Comparison of ENCODE assay signal across 20 cellular contexts in genomic region chr1:20271498-20272400, GRCh38. TPM values are rescaled to one million over a fixed set of nuclear protein-coding genes. Genes with fewer than 3 reads are reported as not detected.
A peak's percentile ranks its signal among the peaks of the same experiment; 100 is the strongest.
DNase-seq lines count a peak whose midpoint lies in the region; ATAC-seq, FAIRE-seq and TF ChIP-seq lines count a peak whose summit lies in the region.
"Had no signal": no experiment of that assay in that cellular context is flagged by ENCODE, and none has a peak within 500 bp of the region (broad histone marks: within the 10 kb centered on the region; RNA-seq: fewer than 3 reads in every experiment).

No MANE protein-coding gene starts in this region.

- H3K9me3 ChIP-seq in GM12878 (replicated peaks; ENCODE audit: control insufficient read depth, insufficient read depth, low read length): no peaks in the 10 kb centered on the region
- H3K9me3 ChIP-seq in naive thymus-derived CD4-positive, alpha-beta T cell (ENCODE audit: control insufficient read depth in 2 of 3, low read length in 3 of 3): no peaks in the 10 kb centered on the region
- H3K9me3 ChIP-seq: left lung had no signal

- no peak overlapping the region for H3K4me3 Mint-ChIP-seq in naive thymus-derived CD4-positive, alpha-beta T cell
- no peak overlapping the region for H3K4me3 Mint-ChIP-seq in mesothelial cell of epicardium
- H3K4me3 Mint-ChIP-seq: activated naive CD4-positive, alpha-beta T cell treated with anti-CD3 and anti-CD28 coated beads, Interleukin-2, amount 10 ng/mL, durations not matched to agents 7 days and 5 days; CD4-positive, CD25-positive, alpha-beta regulatory T cell; nephron progenitor cell; T-cell had no signal

- peaks cover 0 to 12% (median 6%) of the 10 kb centered on the region in 11 donors for H3K9me3 Mint-ChIP-seq in naive thymus-derived CD4-positive, alpha-beta T cell
- H3K9me3 Mint-ChIP-seq in mesothelial cell of epicardium: peaks cover 14% of the 10 kb centered on the region

- H3K36me3 Mint-ChIP-seq in naive thymus-derived CD4-positive, alpha-beta T cell: peaks cover 0 to 6% (median 3%) of the 10 kb centered on the region in 5 donors
- H3K36me3 Mint-ChIP-seq in mesothelial cell of epicardium: peaks cover 2% of the 10 kb centered on the region
- H3K36me3 Mint-ChIP-seq: activated naive CD4-positive, alpha-beta T cell treated with anti-CD3 and anti-CD28 coated beads, Interleukin-2, amount 10 ng/mL, durations not matched to agents 7 days and 5 days; CD4-positive, CD25-positive, alpha-beta regulatory T cell; T-cell had no signal

- TF ChIP-seq RAD21 in GM12878 (IDR thresholded peaks at IDR 0.05; ENCODE audit: insufficient read depth, low read depth, low read length): peak; percentile 15; the same call in 1 of the 2 replicates

- FAIRE-seq in GM12878 (lab: Jason Lieb, UNC): no peak

- no peaks in the 10 kb centered on the region for H3K4me1 ChIP-seq in GM12878 (ENCODE audit: control insufficient read depth, insufficient read depth, low read length)
- no peaks in the 10 kb centered on the region for H3K4me1 ChIP-seq in naive thymus-derived CD4-positive, alpha-beta T cell (ENCODE audit: control insufficient read depth in 2 of 2, insufficient read depth in 2 of 2, low read length in 2 of 2)
- H3K4me1 ChIP-seq: left lung had no signal

- H3K9ac ChIP-seq in GM12878 (ENCODE audit: control insufficient read depth, insufficient read depth, low read length): no peak overlapping the region

- H4K20me1 ChIP-seq in GM12878 (ENCODE audit: control insufficient read depth, insufficient read depth): no peaks in the 10 kb centered on the region

- intact Hi-C loops in GM12878 (cut with micrococcal nuclease; ENCODE audit: unreplicated experiment): no loop called here
- intact Hi-C loops in naive thymus-derived CD4-positive, alpha-beta T cell (cut with micrococcal nuclease): no loop called here

- H3K4me3 ChIP-seq in GM12878: no peak overlapping the region
- H3K4me3 ChIP-seq in kidney epithelial cell (ENCODE audit: low read depth, low read length): no peak overlapping the region
- H3K4me3 ChIP-seq in naive thymus-derived CD4-positive, alpha-beta T cell (ENCODE audit: low read length): no peak overlapping the region
- H3K4me3 ChIP-seq: left lung, skin epidermis had no signal

- no peak overlapping the region for H3K4me2 ChIP-seq in GM12878 (ENCODE audit: control insufficient read depth, insufficient read depth)

- RAD21 ChIA-PET in GM12878 (lab: Charles Lee; ENCODE audit: unreplicated experiment): no interaction called here

- H3K27me3 Mint-ChIP-seq in naive thymus-derived CD4-positive, alpha-beta T cell: peaks cover 10 to 43% (median 27%) of the 10 kb centered on the region in 5 donors
- H3K27me3 Mint-ChIP-seq in mesothelial cell of epicardium (ENCODE audit: low read depth): peaks cover 55% of the 10 kb centered on the region

- TF ChIP-seq POLR2A in GM12878 (IDR thresholded peaks at IDR 0.05; ENCODE audit: low read depth, low read length): no peak

- no peaks in the 10 kb centered on the region for H3K4me1 Mint-ChIP-seq in naive thymus-derived CD4-positive, alpha-beta T cell
- H3K4me1 Mint-ChIP-seq in mesothelial cell of epicardium: peaks cover 2% of the 10 kb centered on the region
- H3K4me1 Mint-ChIP-seq: activated naive CD4-positive, alpha-beta T cell treated with anti-CD3 and anti-CD28 coated beads, Interleukin-2, amount 10 ng/mL, durations not matched to agents 7 days and 5 days; CD4-positive, CD25-positive, alpha-beta regulatory T cell; T-cell had no signal

- SMC1A ChIA-PET in GM12878 (lab: Charles Lee; ENCODE audit: uncharacterized antibody, unreplicated experiment): no interaction called here

- ATAC-seq in GM12878: no peak
- no peak for ATAC-seq in naive thymus-derived CD4-positive, alpha-beta T cell
- no peak for ATAC-seq in HG02798 (IDR thresholded peaks at IDR 0.05; ENCODE audit: poor library complexity, unreplicated experiment)
- ATAC-seq in GM18907 (IDR thresholded peaks at IDR 0.05; ENCODE audit: unreplicated experiment): no peak
- ATAC-seq: left lung; stimulated activated naive CD8-positive, alpha-beta T cell treated with anti-CD3 and anti-CD28 coated beads, Interleukin-15, Interleukin-2, amounts not matched to agents 100 U/mL and 50 U/mL, for 24 hours; T-cell had no signal

- H3K27ac ChIP-seq in C4-2B (no peak overlapping the region), GM12878 (ENCODE audit: control insufficient read depth, insufficient read depth) (no peak overlapping the region)
- no peak overlapping the region for H3K27ac ChIP-seq in naive thymus-derived CD4-positive, alpha-beta T cell (ENCODE audit: low read depth, low read length)
- H3K27ac ChIP-seq: left lung, skin epidermis had no signal

- no peaks in the 10 kb centered on the region for H3K79me2 ChIP-seq in GM12878 (ENCODE audit: control insufficient read depth, insufficient read depth, low read length)

- TF ChIP-seq EP300 in GM12878 (IDR thresholded peaks at IDR 0.05; ENCODE audit: borderline replicate concordance in 1 of 2, control insufficient read depth in 1 of 2, low read depth in 2 of 2, low read length in 2 of 2): no peak

- H3K27me3 ChIP-seq in GM12878 (replicated peaks in 1 of 2; ENCODE audit: control insufficient read depth in 2 of 2, insufficient read depth in 2 of 2, low read length in 1 of 2) (peaks cover 0 to 2% of the 10 kb centered on the region in 2 experiments; a peak in 2 of 4 replicates), kidney epithelial cell (ENCODE audit: control insufficient read depth, insufficient read depth, low read length) (no peaks in the 10 kb centered on the region)
- H3K27me3 ChIP-seq in naive thymus-derived CD4-positive, alpha-beta T cell (ENCODE audit: control insufficient read depth in 2 of 2, insufficient read depth in 2 of 2, low read length in 2 of 2): no peaks in the 10 kb centered on the region

- TF ChIP-seq CTCF in C4-2B (conservative IDR thresholded peaks at IDR 0.05) (peak; percentile 14; the same call in 1 of the 2 replicates), GM10248 (IDR thresholded peaks at IDR 0.05; ENCODE audit: control extremely low read depth, extremely low read depth, low read depth, missing control alignments) (peak; percentile 21), GM12878 (IDR thresholded peaks at IDR 0.05 in 2 of 3, conservative IDR thresholded peaks at IDR 0.05 in 1 of 3; ENCODE audit: control insufficient read depth in 2 of 3, extremely low read depth in 1 of 3, insufficient read depth in 1 of 3, low read depth in 3 of 3, low read length in 3 of 3) (peak in 2 of 3 experiments; percentile 8 to 13; a peak in 1 of 6 replicates), kidney epithelial cell (IDR thresholded peaks at IDR 0.05; ENCODE audit: insufficient read depth, low read length, poor library complexity, severe bottlenecking) (peak; percentile 8), mesothelial cell of epicardium (IDR thresholded peaks at IDR 0.05; ENCODE audit: unreplicated experiment) (no peak)

- POLR2A ChIA-PET in GM10248 (lab: Yijun Ruan, JAX): no interaction called here
- POLR2A ChIA-PET in GM12878 (lab: Charles Lee): no interaction called here
- POLR2A ChIA-PET in naive thymus-derived CD4-positive, alpha-beta T cell (lab: Charles Lee): no interaction called here

- CTCF ChIA-PET in GM10248 (lab: Yijun Ruan, JAX) (no interaction called here), GM12878 (lab: Yijun Ruan, JAX) (interaction anchor here (0.7 kb wide), 1 partner anchor 488 kb away, joined by 3 read pairs; no protein-coding TSS in a partner anchor)
- CTCF ChIA-PET in naive thymus-derived CD4-positive, alpha-beta T cell (lab: Charles Lee): no interaction called here

- 12% methylated on average over 11 of the region's 11 CpGs for WGBS in GM12878 (ENCODE audit: insufficient coverage, insufficient replicate concordance, low lambda C conversion rate, missing lambda C conversion rate)

- DNase-seq in GM10248 (ENCODE audit: extremely low spot score) (no peak), GM12878 (ENCODE audit: low read depth, low spot score) (no peak), kidney epithelial cell (ENCODE audit: low read depth) (no peak), mesothelial cell of epicardium (ENCODE audit: low spot score in 2 of 2, unreplicated experiment in 2 of 2) (no peak)
- no peak for DNase-seq in naive thymus-derived CD4-positive, alpha-beta T cell
- DNase-seq: activated CD4-positive, CD25-positive, alpha-beta regulatory T cell treated with anti-CD3 and anti-CD28 coated beads, Interleukin-2, amount 50 U/mL, for 72 hours; activated CD8-positive, alpha-beta memory T cell treated with anti-CD3 and anti-CD28 coated beads, Interleukin-2, amount 50 U/mL, for 4 hours; activated naive CD4-positive, alpha-beta T cell treated with anti-CD3 and anti-CD28 coated beads, Interleukin-2, amount 10 ng/mL, durations not matched to agents 7 days and 5 days; CD4-positive, CD25-positive, alpha-beta regulatory T cell; central memory CD4-positive, alpha-beta T cell; left lung; NCI-H510A treated with DMSO at 0.1 percent for 48 hours; nephron progenitor cell; stimulated activated naive CD8-positive, alpha-beta T cell treated with anti-CD3 and anti-CD28 coated beads, Interleukin-15, Interleukin-2, amounts not matched to agents 100 U/mL and 50 U/mL, for 24 hours; T-cell had no signal

- H3K36me3 ChIP-seq in GM12878 (ENCODE audit: control insufficient read depth in 2 of 2, insufficient read depth in 2 of 2, low read length in 1 of 2): no peaks in the 10 kb centered on the region
- no peaks in the 10 kb centered on the region for H3K36me3 ChIP-seq in kidney epithelial cell (ENCODE audit: control insufficient read depth, insufficient read depth, low read length)
- H3K36me3 ChIP-seq in naive thymus-derived CD4-positive, alpha-beta T cell (ENCODE audit: control insufficient read depth in 2 of 3, insufficient read depth in 3 of 3, low read length in 3 of 3): no peaks in the 10 kb centered on the region
- H3K36me3 ChIP-seq: left lung had no signal

- BruUV-seq in GM12878 (replicated peaks; lab: Mats Ljungman, UMichigan): no TSS peak

- in situ Hi-C loops in GM12878 (cut with MboI): no loop called here

- H3K27ac Mint-ChIP-seq in naive thymus-derived CD4-positive, alpha-beta T cell: no peak overlapping the region
- H3K27ac Mint-ChIP-seq in mesothelial cell of epicardium: no peak overlapping the region
- H3K27ac Mint-ChIP-seq: activated naive CD4-positive, alpha-beta T cell treated with anti-CD3 and anti-CD28 coated beads, Interleukin-2, amount 10 ng/mL, durations not matched to agents 7 days and 5 days; nephron progenitor cell; T-cell had no signal

- no peak overlapping the region for H2AFZ ChIP-seq in GM12878 (ENCODE audit: control insufficient read depth, low read depth, low read length)

RNA-seq across cellular contexts. Expression of gene VWA5B1, which starts 18.9 kb away (rescaled TPM):
- 0.76 and 1.1 TPM in 2 replicates for total RNA-seq in GM12878 (2013; cell fraction: nucleolus; rRNA removed)
- total RNA-seq in GM12878 (2014; rRNA removed) (under 0.01 TPM in 1 of 2 replicates, not detected in the other), GM12878 (2014; rRNA removed; fragmentation: Illumina TruSeq; extraction: Trizol) (not detected in 2 replicates), GM12878 (2021) (not detected in 2 replicates), kidney epithelial cell (0.14 TPM in 1 of 2 replicates, not detected in the other), mesothelial cell of epicardium (0.20 to 0.29 TPM (median 0.25 TPM) in 3 replicates)
- not detected for polyA plus RNA-seq in GM12878 (2011; ENCODE audit: low read depth)
- polyA plus RNA-seq in GM12878 (2011; rRNA removed) (0.03 and 0.05 TPM in 2 replicates), GM12878 (2014; fragmentation: Illumina TruSeq; extraction: Trizol) (0.01 TPM in 1 of 2 replicates, not detected in the other), GM12878 (2014; fragmentation: Nextera tagmentation; extraction: Ambion mirVana) (not detected), GM12878 (2014; rRNA removed) (not detected in 2 replicates), GM12878 (2016; fragmentation: Nextera tagmentation; extraction: Ambion mirVana) (not detected)
- 0.01 and 0.23 TPM in 2 replicates for polyA plus RNA-seq in GM12878 (2011; cell fraction: cytosol; rRNA removed)
- 0.10 and 0.13 TPM in 2 replicates for polyA plus RNA-seq in GM12878 (2011; cell fraction: nucleus; rRNA removed)
- 0.04 TPM in 1 of 2 replicates, not detected in the other for polyA plus RNA-seq in GM12878 (2012)
- polyA minus RNA-seq in GM12878 (2011; rRNA and poly(A)+ RNA removed): not detected in 2 replicates
- not detected in 2 replicates for polyA minus RNA-seq in GM12878 (2011; cell fraction: cytosol; rRNA and poly(A)+ RNA removed)
- polyA minus RNA-seq in GM12878 (2011; cell fraction: nucleus; rRNA and poly(A)+ RNA removed): under 0.01 TPM in 1 of 2 replicates, not detected in the other
- total RNA-seq in naive thymus-derived CD4-positive, alpha-beta T cell: under 1 TPM in 3 of 5 experiments, not detected in 2; 0.05 to 0.19 (median 0.08) TPM
- polyA plus RNA-seq in naive thymus-derived CD4-positive, alpha-beta T cell: under 1 TPM; 0.08 to 0.46 TPM
- total RNA-seq: CD4-positive, CD25-positive, alpha-beta regulatory T cell; RPMI7951 had no signal
